In the genomic region with DNA sequence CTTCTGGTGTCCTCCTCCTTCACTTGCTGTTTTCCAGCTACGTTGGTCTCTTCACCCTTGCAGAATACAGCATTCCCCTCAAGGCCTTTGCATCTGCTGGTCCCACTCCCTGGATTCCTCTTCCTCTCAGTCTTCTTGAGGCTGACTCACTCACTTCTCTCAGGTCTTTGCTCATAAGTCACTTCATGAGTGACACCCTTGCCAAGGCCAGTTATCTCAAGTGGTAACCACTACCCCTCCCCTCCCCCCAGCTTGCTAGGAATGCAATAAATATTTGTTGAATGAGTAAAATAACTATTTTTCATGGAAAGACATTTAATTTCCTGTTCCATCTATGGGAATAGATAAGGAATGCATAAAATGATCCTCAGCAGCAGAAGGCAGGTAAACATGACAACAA, we compare ENCODE assay signal across 1 cellular context.
TF ChIP-seq lines count a peak whose summit lies in the region.

No MANE protein-coding gene starts in this region.

TF ChIP-seq in A549, 52 proteins besides CTCF, POLR2A, EP300 and RAD21 (continued from another document):
- TF ChIP-seq MYC (IDR thresholded peaks at IDR 0.05; ENCODE audit: borderline replicate concordance, low read length) (no peak), HOXB5 (CRISPR knock-in tag; IDR thresholded peaks at IDR 0.05) (peak; percentile 83), JUNB (IDR thresholded peaks at IDR 0.05) (peak; percentile 87), E2F6 (IDR thresholded peaks at IDR 0.05; ENCODE audit: borderline replicate concordance, low read depth) (no peak), CHD2 (IDR thresholded peaks at IDR 0.05; ENCODE audit: low read length, partially characterized antibody) (peak; percentile 14), KDM1A (IDR thresholded peaks at IDR 0.05; ENCODE audit: low read depth) (no peak), KDM5A (IDR thresholded peaks at IDR 0.05) (no peak), RCOR1 (IDR thresholded peaks at IDR 0.05; ENCODE audit: low read depth, low read length) (no peak), CEBPB (IDR thresholded peaks at IDR 0.05) (peak in 1 of 2 experiments; percentile 76; a peak in 1 of 4 replicates), HEYL (CRISPR knock-in tag; IDR thresholded peaks at IDR 0.05) (no peak), HOXB13 (CRISPR knock-in tag; IDR thresholded peaks at IDR 0.05; ENCODE audit: low read depth) (no peak), CBX8 (IDR thresholded peaks at IDR 0.05) (no peak), BHLHE40 (IDR thresholded peaks at IDR 0.05; ENCODE audit: low read depth, low read length) (no peak), GATA3 (IDR thresholded peaks at IDR 0.05; ENCODE audit: borderline replicate concordance) (peak; percentile 96), FOXS1 (CRISPR knock-in tag; IDR thresholded peaks at IDR 0.05) (peak; percentile 45; the same call in 1 of the 2 replicates), ZC3H11A (IDR thresholded peaks at IDR 0.05) (no peak), ZFP36 (IDR thresholded peaks at IDR 0.05; ENCODE audit: borderline replicate concordance, partially characterized antibody) (no peak), BCL3 (IDR thresholded peaks at IDR 0.05) (0 out of 3 replicates have a peak, but pooled peaks have one; percentile 36), NPAS2 (CRISPR knock-in tag; IDR thresholded peaks at IDR 0.05; ENCODE audit: borderline replicate concordance) (no peak), CHD4 (IDR thresholded peaks at IDR 0.05; ENCODE audit: borderline replicate concordance) (no peak), ZNF302 (CRISPR knock-in tag; IDR thresholded peaks at IDR 0.05) (no peak), RARB (CRISPR knock-in tag; IDR thresholded peaks at IDR 0.05) (no peak), SREBF2 (IDR thresholded peaks at IDR 0.05) (no peak), HMGXB4 (CRISPR knock-in tag; IDR thresholded peaks at IDR 0.05; ENCODE audit: borderline replicate concordance) (no peak), HOXA7 (CRISPR knock-in tag; IDR thresholded peaks at IDR 0.05) (no peak), USF2 (IDR thresholded peaks at IDR 0.05) (no peak), NFE2L2 (conservative IDR thresholded peaks at IDR 0.05; ENCODE audit: low read length) (no peak), ZSCAN20 (CRISPR knock-in tag; IDR thresholded peaks at IDR 0.05) (no peak), ESRRA (IDR thresholded peaks at IDR 0.05; ENCODE audit: borderline replicate concordance, low read length) (no peak), HDAC2 (IDR thresholded peaks at IDR 0.05) (no peak), EHF (CRISPR knock-in tag; IDR thresholded peaks at IDR 0.05) (no peak), PHF8 (IDR thresholded peaks at IDR 0.05; ENCODE audit: borderline replicate concordance, low read depth) (no peak), MAZ (IDR thresholded peaks at IDR 0.05; ENCODE audit: borderline replicate concordance, low read depth, low read length) (no peak), RNF2 (IDR thresholded peaks at IDR 0.05; ENCODE audit: borderline replicate concordance, low read depth) (no peak), FOSB (CRISPR knock-in tag; IDR thresholded peaks at IDR 0.05) (peak; percentile 65; the same call in 1 of the 2 replicates)
- TF ChIP-seq, protein P1, sequence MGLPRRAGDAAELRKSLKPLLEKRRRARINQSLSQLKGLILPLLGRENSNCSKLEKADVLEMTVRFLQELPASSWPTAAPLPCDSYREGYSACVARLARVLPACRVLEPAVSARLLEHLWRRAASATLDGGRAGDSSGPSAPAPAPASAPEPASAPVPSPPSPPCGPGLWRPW (IDR thresholded peaks at IDR 0.05): no peak
- TF ChIP-seq, protein P2, sequence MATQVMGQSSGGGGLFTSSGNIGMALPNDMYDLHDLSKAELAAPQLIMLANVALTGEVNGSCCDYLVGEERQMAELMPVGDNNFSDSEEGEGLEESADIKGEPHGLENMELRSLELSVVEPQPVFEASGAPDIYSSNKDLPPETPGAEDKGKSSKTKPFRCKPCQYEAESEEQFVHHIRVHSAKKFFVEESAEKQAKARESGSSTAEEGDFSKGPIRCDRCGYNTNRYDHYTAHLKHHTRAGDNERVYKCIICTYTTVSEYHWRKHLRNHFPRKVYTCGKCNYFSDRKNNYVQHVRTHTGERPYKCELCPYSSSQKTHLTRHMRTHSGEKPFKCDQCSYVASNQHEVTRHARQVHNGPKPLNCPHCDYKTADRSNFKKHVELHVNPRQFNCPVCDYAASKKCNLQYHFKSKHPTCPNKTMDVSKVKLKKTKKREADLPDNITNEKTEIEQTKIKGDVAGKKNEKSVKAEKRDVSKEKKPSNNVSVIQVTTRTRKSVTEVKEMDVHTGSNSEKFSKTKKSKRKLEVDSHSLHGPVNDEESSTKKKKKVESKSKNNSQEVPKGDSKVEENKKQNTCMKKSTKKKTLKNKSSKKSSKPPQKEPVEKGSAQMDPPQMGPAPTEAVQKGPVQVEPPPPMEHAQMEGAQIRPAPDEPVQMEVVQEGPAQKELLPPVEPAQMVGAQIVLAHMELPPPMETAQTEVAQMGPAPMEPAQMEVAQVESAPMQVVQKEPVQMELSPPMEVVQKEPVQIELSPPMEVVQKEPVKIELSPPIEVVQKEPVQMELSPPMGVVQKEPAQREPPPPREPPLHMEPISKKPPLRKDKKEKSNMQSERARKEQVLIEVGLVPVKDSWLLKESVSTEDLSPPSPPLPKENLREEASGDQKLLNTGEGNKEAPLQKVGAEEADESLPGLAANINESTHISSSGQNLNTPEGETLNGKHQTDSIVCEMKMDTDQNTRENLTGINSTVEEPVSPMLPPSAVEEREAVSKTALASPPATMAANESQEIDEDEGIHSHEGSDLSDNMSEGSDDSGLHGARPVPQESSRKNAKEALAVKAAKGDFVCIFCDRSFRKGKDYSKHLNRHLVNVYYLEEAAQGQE (IDR thresholded peaks at IDR 0.05): no peak
- TF ChIP-seq, protein P3, sequence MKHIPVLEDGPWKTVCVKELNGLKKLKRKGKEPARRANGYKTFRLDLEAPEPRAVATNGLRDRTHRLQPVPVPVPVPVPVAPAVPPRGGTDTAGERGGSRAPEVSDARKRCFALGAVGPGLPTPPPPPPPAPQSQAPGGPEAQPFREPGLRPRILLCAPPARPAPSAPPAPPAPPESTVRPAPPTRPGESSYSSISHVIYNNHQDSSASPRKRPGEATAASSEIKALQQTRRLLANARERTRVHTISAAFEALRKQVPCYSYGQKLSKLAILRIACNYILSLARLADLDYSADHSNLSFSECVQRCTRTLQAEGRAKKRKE (CRISPR knock-in tag; IDR thresholded peaks at IDR 0.05; ENCODE audit: low read depth): no peak
- TF ChIP-seq, protein P4, sequence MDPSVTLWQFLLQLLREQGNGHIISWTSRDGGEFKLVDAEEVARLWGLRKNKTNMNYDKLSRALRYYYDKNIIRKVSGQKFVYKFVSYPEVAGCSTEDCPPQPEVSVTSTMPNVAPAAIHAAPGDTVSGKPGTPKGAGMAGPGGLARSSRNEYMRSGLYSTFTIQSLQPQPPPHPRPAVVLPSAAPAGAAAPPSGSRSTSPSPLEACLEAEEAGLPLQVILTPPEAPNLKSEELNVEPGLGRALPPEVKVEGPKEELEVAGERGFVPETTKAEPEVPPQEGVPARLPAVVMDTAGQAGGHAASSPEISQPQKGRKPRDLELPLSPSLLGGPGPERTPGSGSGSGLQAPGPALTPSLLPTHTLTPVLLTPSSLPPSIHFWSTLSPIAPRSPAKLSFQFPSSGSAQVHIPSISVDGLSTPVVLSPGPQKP (IDR thresholded peaks at IDR 0.05; ENCODE audit: low read depth, low read length): no peak
